20 cellular contexts compared by ENCODE assay signal in genomic region chr15:62961134-62961533, GRCh38.
A peak's percentile ranks its signal among the peaks of the same experiment; 100 is the strongest.
DNase-seq lines count a peak whose midpoint lies in the region; ATAC-seq and TF ChIP-seq lines count a peak whose summit lies in the region.
"Had no signal": no experiment of that assay in that cellular context is flagged by ENCODE, and none has a peak within 500 bp of the region (broad histone marks: within the 10 kb centered on the region; RNA-seq: fewer than 3 reads in every experiment).

No MANE protein-coding gene starts in this region.

- H3K4me1 ChIP-seq in GM23338 (ENCODE audit: insufficient read depth) = peaks cover 8% of the 10 kb centered on the region; the same call in 1 of the 2 replicates
- peaks cover 6% of the 10 kb centered on the region for H3K4me1 ChIP-seq in neural progenitor cell
- H3K4me1 ChIP-seq: Caco-2 had no signal

- no peak overlapping the region for H3K9ac ChIP-seq in neural progenitor cell
- H3K9ac ChIP-seq: BLaER1, GM23248 had no signal

- H3K4me2 ChIP-seq in GM23338 (no peak overlapping the region), neural progenitor cell (no peak overlapping the region)
- H3K4me2 ChIP-seq: BLaER1 had no signal

- H3K9me2 ChIP-seq in GM23338 (ENCODE audit: insufficient read depth) = peaks cover 4% of the 10 kb centered on the region; the same call in 1 of the 2 replicates

- no peaks in the 10 kb centered on the region; the same call in 2 of the 3 replicates for H3K36me3 Mint-ChIP-seq in GM23338 (ENCODE audit: low read depth)
- H3K36me3 Mint-ChIP-seq in neural progenitor cell = no peaks in the 10 kb centered on the region
- H3K36me3 Mint-ChIP-seq in activated CD4-positive, alpha-beta T cell treated with anti-CD3 and anti-CD28 coated beads, Interleukin-2, amount 10 ng/mL, durations not matched to agents 24 days and 14 days (ENCODE audit: low read depth) = no peaks in the 10 kb centered on the region
- H3K36me3 Mint-ChIP-seq: CD4-positive, CD25-positive, alpha-beta regulatory T cell; CD8-positive, alpha-beta T cell had no signal

- H3K36me3 ChIP-seq in GM23338 (ENCODE audit: insufficient read depth) (no peaks in the 10 kb centered on the region), neural progenitor cell (no peaks in the 10 kb centered on the region)
- H3K36me3 ChIP-seq: BLaER1 had no signal

- H2AFZ ChIP-seq in GM23338 (peak overlapping the region; percentile 43; the same call in 1 of the 2 replicates), neural progenitor cell (replicated peaks) (no peak overlapping the region)
- H2AFZ ChIP-seq: GM23248 had no signal

- H3K27me3 ChIP-seq in GM23338 (ENCODE audit: insufficient read depth) (no peaks in the 10 kb centered on the region), neural progenitor cell (no peaks in the 10 kb centered on the region)
- H3K27me3 ChIP-seq: BLaER1 had no signal

- no peaks in the 10 kb centered on the region for H3K9me3 ChIP-seq in neural progenitor cell (ENCODE audit: low read depth)
- H3K9me3 ChIP-seq: BLaER1, Caco-2 had no signal

- TF ChIP-seq CTCF in GM23338 (conservative IDR thresholded peaks at IDR 0.05; ENCODE audit: low read depth in 2 of 2) (no peak), neural progenitor cell (IDR thresholded peaks at IDR 0.05) (no peak)

- ATAC-seq in GM23338 (no peak), left lobe of liver (peak; percentile 58)
- ATAC-seq: CD8-positive, alpha-beta T cell; GM12878; HCT116 had no signal

- DNase-seq in GM23338 (ENCODE audit: low spot score) = no peak
- DNase-seq in left lobe of liver (ENCODE audit: low spot score) = peak; percentile 52
- DNase-seq in neural progenitor cell (ENCODE audit: low spot score) = no peak
- DNase-seq in NCI-H2081 (lab: John Stamatoyannopoulos, UW) = no peak
- no peak for DNase-seq in EL
- DNase-seq in activated CD4-positive, alpha-beta T cell treated with anti-CD3 and anti-CD28 coated beads, Interleukin-2, amount 10 ng/mL, durations not matched to agents 24 days and 14 days = no peak
- DNase-seq: Caco-2; CD4-positive, CD25-positive, alpha-beta regulatory T cell; CD8-positive, alpha-beta T cell; DMS153; DND-41; GDM1; GM23248; H9 had no signal

- H3K9me3 Mint-ChIP-seq in GM23338 (no peaks in the 10 kb centered on the region), neural progenitor cell (no peaks in the 10 kb centered on the region)
- no peaks in the 10 kb centered on the region for H3K9me3 Mint-ChIP-seq in activated CD4-positive, alpha-beta T cell treated with anti-CD3 and anti-CD28 coated beads, Interleukin-2, amount 10 ng/mL, durations not matched to agents 24 days and 14 days
- H3K9me3 Mint-ChIP-seq: CD4-positive, CD25-positive, alpha-beta regulatory T cell; CD8-positive, alpha-beta T cell; H9 had no signal

- H3K4me3 Mint-ChIP-seq in GM23338 (no peak overlapping the region), neural progenitor cell (peak overlapping the region; percentile 36)
- H3K4me3 Mint-ChIP-seq in activated CD4-positive, alpha-beta T cell treated with anti-CD3 and anti-CD28 coated beads, Interleukin-2, amount 10 ng/mL, durations not matched to agents 24 days and 14 days = no peak overlapping the region
- H3K4me3 Mint-ChIP-seq: B cell; CD4-positive, CD25-positive, alpha-beta regulatory T cell; CD8-positive, alpha-beta T cell; H9 had no signal

- H3K4me1 Mint-ChIP-seq in GM23338 (peaks cover 15% of the 10 kb centered on the region), neural progenitor cell (peaks cover 31% of the 10 kb centered on the region)
- no peaks in the 10 kb centered on the region for H3K4me1 Mint-ChIP-seq in activated CD4-positive, alpha-beta T cell treated with anti-CD3 and anti-CD28 coated beads, Interleukin-2, amount 10 ng/mL, durations not matched to agents 24 days and 14 days
- H3K4me1 Mint-ChIP-seq: B cell; CD4-positive, CD25-positive, alpha-beta regulatory T cell had no signal

- H4K20me1 ChIP-seq in GM23338 (replicated peaks; ENCODE audit: insufficient read depth) = no peaks in the 10 kb centered on the region
- H4K20me1 ChIP-seq in neural progenitor cell (ENCODE audit: low read depth) = no peaks in the 10 kb centered on the region
- H4K20me1 ChIP-seq: BLaER1 had no signal

- no peak overlapping the region for H3K27ac ChIP-seq in GM23338 (ENCODE audit: low read depth)
- no peak overlapping the region for H3K27ac ChIP-seq in neural progenitor cell
- H3K27ac ChIP-seq: 22Rv1, BLaER1, C4-2B, GM23248 had no signal

- H3K4me3 ChIP-seq in GM23338 (no peak overlapping the region), neural progenitor cell (no peak overlapping the region)
- H3K4me3 ChIP-seq: BLaER1, GM12878, GM23248 had no signal

- H3K27me3 Mint-ChIP-seq in GM23338 (ENCODE audit: insufficient read depth, low read depth, poor library complexity) (peaks cover 12% of the 10 kb centered on the region), neural progenitor cell (ENCODE audit: insufficient read depth, low read depth) (no peaks in the 10 kb centered on the region)
- peaks cover 3% of the 10 kb centered on the region for H3K27me3 Mint-ChIP-seq in activated CD4-positive, alpha-beta T cell treated with anti-CD3 and anti-CD28 coated beads, Interleukin-2, amount 10 ng/mL, durations not matched to agents 24 days and 14 days

- H3K27ac Mint-ChIP-seq in GM23338 (no peak overlapping the region), neural progenitor cell (no peak overlapping the region)
- H3K27ac Mint-ChIP-seq in activated CD4-positive, alpha-beta T cell treated with anti-CD3 and anti-CD28 coated beads, Interleukin-2, amount 10 ng/mL, durations not matched to agents 24 days and 14 days = no peak overlapping the region
- H3K27ac Mint-ChIP-seq: B cell; CD4-positive, CD25-positive, alpha-beta regulatory T cell; CD8-positive, alpha-beta T cell had no signal

- intact Hi-C loops in activated CD4-positive, alpha-beta T cell treated with anti-CD3 and anti-CD28 coated beads, Interleukin-2, amount 10 ng/mL, durations not matched to agents 24 days and 14 days (cut with micrococcal nuclease) = no loop called here

- no peaks in the 10 kb centered on the region for H3F3A ChIP-seq in GM23338 (replicated peaks; ENCODE audit: low read depth)
- no peaks in the 10 kb centered on the region for H3F3A ChIP-seq in neural progenitor cell (ENCODE audit: low read depth)

- H3K79me2 ChIP-seq in GM23338 (replicated peaks; ENCODE audit: insufficient read depth) (no peaks in the 10 kb centered on the region), neural progenitor cell (ENCODE audit: low read depth) (no peaks in the 10 kb centered on the region)

TF ChIP-seq in GM23338, 12 proteins besides CTCF, POLR2A, EP300 and RAD21 (continues in another document):
- TF ChIP-seq EZH2phosphoT487 (IDR thresholded peaks at IDR 0.05; ENCODE audit: unreplicated experiment) (no peak), STAT1 (IDR thresholded peaks at IDR 0.05; ENCODE audit: unreplicated experiment) (no peak), ZNF331 (CRISPR knock-in tag; IDR thresholded peaks at IDR 0.05; ENCODE audit: low read depth) (no peak), EZH2 (IDR thresholded peaks at IDR 0.05; ENCODE audit: low read depth, unreplicated experiment) (no peak), POLR2AphosphoS5 (IDR thresholded peaks at IDR 0.05; ENCODE audit: low read depth) (no peak), CREB1 (CRISPR knock-in tag; IDR thresholded peaks at IDR 0.05; ENCODE audit: low read depth) (no peak), ZNF114 (CRISPR knock-in tag; IDR thresholded peaks at IDR 0.05) (no peak), ETS1 (IDR thresholded peaks at IDR 0.05) (no peak), NANOG (IDR thresholded peaks at IDR 0.05; ENCODE audit: borderline replicate concordance) (no peak), JUNB (IDR thresholded peaks at IDR 0.05; ENCODE audit: unreplicated experiment) (no peak), REST (IDR thresholded peaks at IDR 0.05; ENCODE audit: unreplicated experiment) (no peak)
